ENCODE assay signal across 21 cellular contexts in the genomic region with DNA sequence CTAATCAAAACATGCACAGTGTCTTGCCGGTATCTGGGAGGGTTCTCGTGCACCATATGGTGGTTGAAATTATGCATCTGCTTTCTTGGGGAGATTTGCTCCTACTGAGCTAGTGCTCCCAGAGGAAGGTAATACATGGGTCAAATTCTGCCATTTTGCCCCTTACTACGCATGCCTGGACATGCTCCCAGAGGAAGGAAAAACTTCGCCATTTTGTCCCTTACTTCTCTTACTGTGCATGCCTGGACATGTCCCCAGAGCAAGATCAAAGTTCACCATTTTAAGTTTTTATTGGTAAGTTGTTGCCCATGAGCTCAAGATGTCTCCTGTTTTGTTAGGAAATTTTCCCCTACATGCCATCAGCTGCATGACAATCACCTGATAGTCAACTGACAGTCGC.
DNase-seq lines count a peak whose midpoint lies in the region; ATAC-seq, FAIRE-seq and TF ChIP-seq lines count a peak whose summit lies in the region.
"Had no signal": no experiment of that assay in that cellular context is flagged by ENCODE, and none has a peak within 500 bp of the region (broad histone marks: within the 10 kb centered on the region; RNA-seq: fewer than 3 reads in every experiment).

No MANE protein-coding gene starts in this region.

- H3K4me2 ChIP-seq in HepG2 (ENCODE audit: low read depth, low read length) = no peak overlapping the region
- H3K4me2 ChIP-seq: A549 had no signal

- TF ChIP-seq CTCF in HepG2 (CRISPR knock-in tag; IDR thresholded peaks at IDR 0.05) (no peak), right lobe of liver (IDR thresholded peaks at IDR 0.05) (no peak), bronchial epithelial cell (IDR thresholded peaks at IDR 0.05; ENCODE audit: insufficient read depth, low read length, severe bottlenecking) (no peak)

- no peaks in the 10 kb centered on the region for H4K20me1 ChIP-seq in HepG2 (ENCODE audit: insufficient read depth, low read length)

- H3K4me3 ChIP-seq in HepG2 (replicated peaks in 1 of 3; ENCODE audit: insufficient read depth in 1 of 3, low read depth in 2 of 3, low read length in 3 of 3) (no peak overlapping the region), right lobe of liver (no peak overlapping the region), bronchial epithelial cell (ENCODE audit: low read depth, low read length) (no peak overlapping the region), neuron (ENCODE audit: low read length) (no peak overlapping the region)
- H3K4me3 ChIP-seq: A549 had no signal

- H3K36me3 ChIP-seq in HepG2 (replicated peaks in 1 of 2; ENCODE audit: control insufficient read depth in 1 of 2, insufficient read depth in 2 of 2, low read length in 2 of 2) (no peaks in the 10 kb centered on the region), right lobe of liver (no peaks in the 10 kb centered on the region), bronchial epithelial cell (ENCODE audit: control insufficient read depth, insufficient read depth, low read length) (no peaks in the 10 kb centered on the region), neuron (ENCODE audit: insufficient read depth, low read length) (no peaks in the 10 kb centered on the region)
- H3K36me3 ChIP-seq: BE2C had no signal

- ATAC-seq in HepG2 (no peak), right lobe of liver (no peak), GM21529 (IDR thresholded peaks at IDR 0.05; ENCODE audit: unreplicated experiment) (no peak)
- ATAC-seq: A549 had no signal

- H3K27me3 ChIP-seq in HepG2 (ENCODE audit: control insufficient read depth in 1 of 2, insufficient read depth in 2 of 2, low read length in 2 of 2) (no peaks in the 10 kb centered on the region), right lobe of liver (no peaks in the 10 kb centered on the region), bronchial epithelial cell (ENCODE audit: control insufficient read depth, insufficient read depth, low read length) (no peaks in the 10 kb centered on the region), neuron (ENCODE audit: insufficient read depth, low read length) (no peaks in the 10 kb centered on the region)
- H3K27me3 ChIP-seq: BE2C had no signal

- peak overlapping the region; percentile 54 for H2AFZ ChIP-seq in HepG2 (ENCODE audit: low read length)
- H2AFZ ChIP-seq in neuron (ENCODE audit: low read depth, low read length) = peak overlapping the region; percentile 46

- CTCF ChIA-PET in HepG2 (lab: Yijun Ruan, JAX; ENCODE audit: low intra/inter-chr PET ratio, low total read pairs) = no interaction called here

- H3K9me3 ChIP-seq in HepG2 (ENCODE audit: low read length) (no peaks in the 10 kb centered on the region), right lobe of liver (no peaks in the 10 kb centered on the region), neuron (ENCODE audit: low read length) (no peaks in the 10 kb centered on the region)
- H3K9me3 ChIP-seq: A549, BE2C had no signal

- H3K27ac ChIP-seq in HepG2 (ENCODE audit: extremely low read length, insufficient read depth, low read length) (no peak overlapping the region), right lobe of liver (no peak overlapping the region)
- H3K27ac ChIP-seq: A549 had no signal

- 60% methylated on average over 2 of the region's 5 CpGs for WGBS in HepG2 (ENCODE audit: low lambda C conversion rate)
- WGBS in right lobe of liver (ENCODE audit: insufficient coverage, low coverage, low lambda C conversion rate, missing lambda C conversion rate) = 73% methylated on average over 4 of the region's 5 CpGs

- TF ChIP-seq EP300 in HepG2 (IDR thresholded peaks at IDR 0.05; ENCODE audit: low read depth in 2 of 2, low read length in 2 of 2) = no peak
- TF ChIP-seq EP300 in HepG2 (CRISPR knock-in tag; IDR thresholded peaks at IDR 0.05; ENCODE audit: borderline replicate concordance) = no peak

- H3K4me1 ChIP-seq in HepG2 (ENCODE audit: insufficient read depth, low read length) (no peaks in the 10 kb centered on the region), right lobe of liver (no peaks in the 10 kb centered on the region), neuron (ENCODE audit: insufficient read depth, low read length) (peaks cover 4% of the 10 kb centered on the region)
- H3K4me1 ChIP-seq: A549, BE2C had no signal

- no peak for TF ChIP-seq RAD21 in HepG2 (CRISPR knock-in tag; IDR thresholded peaks at IDR 0.05)

- no peaks in the 10 kb centered on the region for H3K79me2 ChIP-seq in HepG2 (ENCODE audit: insufficient read depth, low read length)

- FAIRE-seq in HepG2 (lab: Jason Lieb, UNC) = no peak
- no peak for FAIRE-seq in bronchial epithelial cell (lab: Jason Lieb, UNC)
- FAIRE-seq: D721Med, GM19239 had no signal

- no peak for DNase-seq in HepG2 (ENCODE audit: low spot score)
- no peak for DNase-seq in right lobe of liver
- DNase-seq in bronchial epithelial cell (ENCODE audit: low read depth) = peak; percentile 3
- no peak for DNase-seq in cerebellar nuclear complex (lab: John Stamatoyannopoulos, UW)
- DNase-seq in NCI-H2029 treated with DMSO at 0.1 percent for 48 hours (lab: John Stamatoyannopoulos, UW) = no peak
- DNase-seq: BE2C, DMS79, H9, KG1, NCI-H1092 treated with DMSO at 0.1 percent for 48 hours, NCI-H1436 treated with DMSO at 0.1 percent for 48 hours, NCI-H1930, NCI-H345, NCI-H82, OCI-M1, Right ventricle myocardium superior had no signal

- intact Hi-C loops in HepG2 (cut with micrococcal nuclease; ENCODE audit: unreplicated experiment) = no loop called here
- intact Hi-C loops in right lobe of liver (cut with DNase I) = no loop called here

- in situ Hi-C loops in HepG2 (cut with HindIII; ENCODE audit: extremely low pct_ligation_motif_present, low pct_unique_long_range_greater_than_20kb) = no loop called here

- no peak overlapping the region for H3K9ac ChIP-seq in HepG2 (ENCODE audit: insufficient read depth, low read depth, low read length)

- no TSS peak for BruUV-seq in HepG2 (replicated peaks; lab: Mats Ljungman, UMichigan)

- POLR2A ChIA-PET in HepG2 (lab: Yijun Ruan, JAX) = no interaction called here

- TF ChIP-seq POLR2A in HepG2 (IDR thresholded peaks at IDR 0.05; ENCODE audit: insufficient read depth in 1 of 2, low read depth in 2 of 2, low read length in 2 of 2) (no peak), right lobe of liver (IDR thresholded peaks at IDR 0.05) (no peak)

TF ChIP-seq in HepG2, 621 proteins besides CTCF, POLR2A, EP300 and RAD21:
- no peak for TF ChIP-seq AFF4 (CRISPR knock-in tag; IDR thresholded peaks at IDR 0.05)
- no peak for TF ChIP-seq E2F5 (CRISPR knock-in tag; conservative IDR thresholded peaks at IDR 0.05)
- no peak for TF ChIP-seq GZF1 (CRISPR knock-in tag; IDR thresholded peaks at IDR 0.05)
- peak; percentile 92; the same call in 1 of the 2 replicates for TF ChIP-seq TP53 (CRISPR knock-in tag; conservative IDR thresholded peaks at IDR 0.05)
TF ChIP-seq in HepG2: peak in this region for 1.
